27 cellular contexts compared by ENCODE assay signal in genomic region chr4:7926822-7927221, GRCh38.
"Had no signal": no experiment of that assay in that cellular context is flagged by ENCODE, and none has a peak within 500 bp of the region (broad histone marks: within the 10 kb centered on the region; RNA-seq: fewer than 3 reads in every experiment).

No MANE protein-coding gene starts in this region.

- H3K4me3 Mint-ChIP-seq: effector memory CD8-positive, alpha-beta T cell; immature natural killer cell; nephron progenitor cell; type B pancreatic cell had no signal

- H3K27me3 ChIP-seq: esophagus squamous epithelium, ovary, stomach, thyroid gland had no signal

- H3K36me3 ChIP-seq: esophagus squamous epithelium, lower lobe of right lung, ovary, stomach, thyroid gland had no signal

- H3K36me3 Mint-ChIP-seq: immature natural killer cell had no signal

- H3K4me2 ChIP-seq: smooth muscle cell had no signal

- DNase-seq: cortex of kidney; effector memory CD8-positive, alpha-beta T cell; erythroblast; esophagus squamous epithelium; foreskin melanocyte; hypothalamus; immature natural killer cell; islet precursor cell; kidney glomerular epithelial cell; left ventricle myocardium superior; lower lobe of right lung; naive thymus-derived CD8-positive, alpha-beta T cell; nephron progenitor cell; occipital lobe; ovary; psoas muscle; right cardiac atrium; stimulated activated CD4-positive, alpha-beta T cell treated with anti-CD3 and anti-CD28 coated beads, Interleukin-12 subunit alpha, Interleukin-12 subunit beta, amount 100 ng/mL, for 4 hours; stimulated activated CD4-positive, alpha-beta T cell treated with anti-CD3 and anti-CD28 coated beads, Interleukin-1b, Interleukin-23, amount 100 ng/mL, for 48 hours; stimulated activated CD4-positive, alpha-beta T cell treated with anti-CD3 and anti-CD28 coated beads, Interleukin-4, amount 100 ng/mL, for 1 hour; stimulated activated CD8-positive, alpha-beta memory T cell treated with anti-CD3 and anti-CD28 coated beads, Interleukin-4, amount 100 ng/mL, for 48 hours; stimulated activated naive CD4-positive, alpha-beta T cell; stomach; thyroid gland had no signal

- H3K9me3 ChIP-seq: esophagus squamous epithelium, lower lobe of right lung, ovary, psoas muscle, stomach, thyroid gland had no signal

- ATAC-seq: effector memory CD8-positive, alpha-beta T cell; left ventricle myocardium superior; lower lobe of right lung; naive thymus-derived CD8-positive, alpha-beta T cell; psoas muscle; right cardiac atrium had no signal

- H3K27ac ChIP-seq: lower lobe of right lung, ovary, psoas muscle, stomach, thyroid gland had no signal

- H3K27ac Mint-ChIP-seq: effector memory CD8-positive, alpha-beta T cell; immature natural killer cell; nephron progenitor cell had no signal

- FAIRE-seq: endometrium had no signal

- H3K4me3 ChIP-seq: esophagus squamous epithelium, lower lobe of right lung, ovary, psoas muscle, smooth muscle cell, stomach, thyroid gland had no signal

- H3K4me1 Mint-ChIP-seq: immature natural killer cell had no signal

- H3K27me3 Mint-ChIP-seq: effector memory CD8-positive, alpha-beta T cell; type B pancreatic cell had no signal

- H3K9me3 Mint-ChIP-seq: immature natural killer cell had no signal
